ENCODE assay signal across 1 cellular context in genomic region chr7:129773328-129773731, GRCh38.
TF ChIP-seq lines count a peak whose summit lies in the region.

No MANE protein-coding gene starts in this region.

TF ChIP-seq in H1, 55 proteins besides CTCF, POLR2A, EP300 and RAD21 (continued from another document):
- TF ChIP-seq MAX (IDR thresholded peaks at IDR 0.05) = no peak
- no peak for TF ChIP-seq SP1 (IDR thresholded peaks at IDR 0.05; ENCODE audit: low read depth, low read length)
- no peak for TF ChIP-seq SIRT6 (IDR thresholded peaks at IDR 0.05; ENCODE audit: low read length)
- TF ChIP-seq TAF7 (optimal IDR thresholded peaks at IDR 0.05; ENCODE audit: borderline replicate concordance, low read depth, low read length) = no peak
- TF ChIP-seq MAFK (IDR thresholded peaks at IDR 0.05; ENCODE audit: low read depth, low read length) = no peak
- no peak for TF ChIP-seq NANOG (IDR thresholded peaks at IDR 0.05; ENCODE audit: insufficient read depth, low read depth, low read length, poor library complexity, severe bottlenecking)
